ENCODE assay signal across 1 cellular context in the genomic region with DNA sequence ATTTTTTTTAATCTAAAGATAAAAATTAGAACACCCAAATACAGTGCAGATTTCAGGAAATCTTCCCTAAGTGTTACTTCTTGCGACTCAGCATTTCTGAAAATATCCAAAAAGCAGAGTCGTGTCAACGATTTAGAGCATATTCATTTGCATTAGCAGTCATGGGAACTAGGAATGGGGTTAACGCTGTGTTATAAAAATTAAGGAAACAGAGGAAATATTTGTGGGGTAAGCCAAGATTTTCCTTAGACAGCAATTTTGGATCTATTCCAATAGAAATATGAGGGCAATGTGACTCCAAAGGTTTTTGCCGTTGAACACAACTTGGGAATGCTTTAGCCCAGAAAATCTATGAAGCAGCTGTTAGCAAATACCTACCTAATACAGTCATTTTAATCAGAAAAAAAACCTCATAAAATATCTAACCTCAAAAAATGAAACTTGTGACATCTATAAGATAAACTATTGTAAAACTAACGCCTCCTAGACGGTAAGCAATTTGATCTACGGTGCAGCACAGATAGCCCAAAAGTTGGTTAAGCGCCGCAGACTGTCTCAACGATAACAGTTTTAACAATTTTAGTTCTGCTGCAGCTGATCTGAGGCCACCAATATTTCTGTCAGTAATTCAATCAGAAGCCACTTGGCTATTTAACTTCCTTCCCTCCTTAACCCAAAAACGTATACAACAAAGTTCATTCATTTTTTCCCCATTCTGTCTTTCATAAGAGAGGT.
A peak's percentile ranks its signal among the peaks of the same experiment; 100 is the strongest.
TF ChIP-seq lines count a peak whose summit lies in the region.

No MANE protein-coding gene starts in this region.

TF ChIP-seq in K562, 482 proteins besides CTCF, POLR2A, EP300 and RAD21 (continued from another document):
- TF ChIP-seq, protein P1, sequence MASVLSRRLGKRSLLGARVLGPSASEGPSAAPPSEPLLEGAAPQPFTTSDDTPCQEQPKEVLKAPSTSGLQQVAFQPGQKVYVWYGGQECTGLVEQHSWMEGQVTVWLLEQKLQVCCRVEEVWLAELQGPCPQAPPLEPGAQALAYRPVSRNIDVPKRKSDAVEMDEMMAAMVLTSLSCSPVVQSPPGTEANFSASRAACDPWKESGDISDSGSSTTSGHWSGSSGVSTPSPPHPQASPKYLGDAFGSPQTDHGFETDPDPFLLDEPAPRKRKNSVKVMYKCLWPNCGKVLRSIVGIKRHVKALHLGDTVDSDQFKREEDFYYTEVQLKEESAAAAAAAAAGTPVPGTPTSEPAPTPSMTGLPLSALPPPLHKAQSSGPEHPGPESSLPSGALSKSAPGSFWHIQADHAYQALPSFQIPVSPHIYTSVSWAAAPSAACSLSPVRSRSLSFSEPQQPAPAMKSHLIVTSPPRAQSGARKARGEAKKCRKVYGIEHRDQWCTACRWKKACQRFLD (CRISPR knock-in tag; IDR thresholded peaks at IDR 0.05) = peak; percentile 22; the same call in 1 of the 2 replicates
- TF ChIP-seq RBM15 (IDR thresholded peaks at IDR 0.05; ENCODE audit: insufficient read depth, low read length) = no peak
- TF ChIP-seq, protein P2, sequence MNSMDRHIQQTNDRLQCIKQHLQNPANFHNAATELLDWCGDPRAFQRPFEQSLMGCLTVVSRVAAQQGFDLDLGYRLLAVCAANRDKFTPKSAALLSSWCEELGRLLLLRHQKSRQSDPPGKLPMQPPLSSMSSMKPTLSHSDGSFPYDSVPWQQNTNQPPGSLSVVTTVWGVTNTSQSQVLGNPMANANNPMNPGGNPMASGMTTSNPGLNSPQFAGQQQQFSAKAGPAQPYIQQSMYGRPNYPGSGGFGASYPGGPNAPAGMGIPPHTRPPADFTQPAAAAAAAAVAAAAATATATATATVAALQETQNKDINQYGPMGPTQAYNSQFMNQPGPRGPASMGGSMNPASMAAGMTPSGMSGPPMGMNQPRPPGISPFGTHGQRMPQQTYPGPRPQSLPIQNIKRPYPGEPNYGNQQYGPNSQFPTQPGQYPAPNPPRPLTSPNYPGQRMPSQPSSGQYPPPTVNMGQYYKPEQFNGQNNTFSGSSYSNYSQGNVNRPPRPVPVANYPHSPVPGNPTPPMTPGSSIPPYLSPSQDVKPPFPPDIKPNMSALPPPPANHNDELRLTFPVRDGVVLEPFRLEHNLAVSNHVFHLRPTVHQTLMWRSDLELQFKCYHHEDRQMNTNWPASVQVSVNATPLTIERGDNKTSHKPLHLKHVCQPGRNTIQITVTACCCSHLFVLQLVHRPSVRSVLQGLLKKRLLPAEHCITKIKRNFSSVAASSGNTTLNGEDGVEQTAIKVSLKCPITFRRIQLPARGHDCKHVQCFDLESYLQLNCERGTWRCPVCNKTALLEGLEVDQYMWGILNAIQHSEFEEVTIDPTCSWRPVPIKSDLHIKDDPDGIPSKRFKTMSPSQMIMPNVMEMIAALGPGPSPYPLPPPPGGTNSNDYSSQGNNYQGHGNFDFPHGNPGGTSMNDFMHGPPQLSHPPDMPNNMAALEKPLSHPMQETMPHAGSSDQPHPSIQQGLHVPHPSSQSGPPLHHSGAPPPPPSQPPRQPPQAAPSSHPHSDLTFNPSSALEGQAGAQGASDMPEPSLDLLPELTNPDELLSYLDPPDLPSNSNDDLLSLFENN (IDR thresholded peaks at IDR 0.05; ENCODE audit: low read depth in 2 of 2, low read length in 2 of 2) = peak in 1 of 2 experiments; percentile 34; a peak in 1 of 4 replicates
